9 cellular contexts compared by ENCODE assay signal in the genomic region with DNA sequence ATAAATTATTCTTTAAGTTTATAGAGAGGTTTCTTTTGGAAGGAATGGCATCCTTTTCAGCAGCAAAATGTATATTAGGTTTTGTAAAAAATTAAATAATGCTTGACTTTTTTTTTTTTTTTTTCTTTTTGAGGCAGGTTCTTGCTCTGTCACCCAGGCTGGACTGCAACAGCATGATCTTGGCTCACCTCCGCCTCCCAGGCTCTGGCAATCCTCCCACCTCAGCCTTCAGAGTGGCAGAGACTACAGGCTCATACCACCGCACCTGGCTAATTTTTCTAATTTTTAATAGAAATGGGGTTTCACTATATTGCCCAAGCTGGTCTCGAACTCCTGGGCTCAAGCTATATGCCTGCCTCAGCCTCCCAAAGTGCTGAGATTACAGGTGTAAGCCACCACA.
"Had no signal": no experiment of that assay in that cellular context is flagged by ENCODE, and none has a peak within 500 bp of the region (broad histone marks: within the 10 kb centered on the region; RNA-seq: fewer than 3 reads in every experiment).

No MANE protein-coding gene starts in this region.

- H3K27ac Mint-ChIP-seq: GM23338, HFFc6 had no signal

- H3K9me3 Mint-ChIP-seq: H9, HFFc6 had no signal

- H3K4me3 ChIP-seq: GM23248, GM23338, HAP-1 had no signal

- H3K36me3 ChIP-seq: HAP-1 had no signal

- H3K27ac ChIP-seq: GM23248 had no signal

- ATAC-seq: GM23338, HCT116 had no signal

- H3K4me2 ChIP-seq: GM23338 had no signal

- H3K4me3 Mint-ChIP-seq: GM23338, H9, HFFc6 had no signal

- H2AFZ ChIP-seq: GM23248, GM23338 had no signal

- H3K9me3 ChIP-seq: HAP-1 had no signal

- H3K9ac ChIP-seq: GM23248 had no signal

- DNase-seq: GM23248, GOT3, H7, H9, HCEC 1CT, HFFc6 had no signal
